Comparison of ENCODE assay signal across 8 cellular contexts in the genomic region with DNA sequence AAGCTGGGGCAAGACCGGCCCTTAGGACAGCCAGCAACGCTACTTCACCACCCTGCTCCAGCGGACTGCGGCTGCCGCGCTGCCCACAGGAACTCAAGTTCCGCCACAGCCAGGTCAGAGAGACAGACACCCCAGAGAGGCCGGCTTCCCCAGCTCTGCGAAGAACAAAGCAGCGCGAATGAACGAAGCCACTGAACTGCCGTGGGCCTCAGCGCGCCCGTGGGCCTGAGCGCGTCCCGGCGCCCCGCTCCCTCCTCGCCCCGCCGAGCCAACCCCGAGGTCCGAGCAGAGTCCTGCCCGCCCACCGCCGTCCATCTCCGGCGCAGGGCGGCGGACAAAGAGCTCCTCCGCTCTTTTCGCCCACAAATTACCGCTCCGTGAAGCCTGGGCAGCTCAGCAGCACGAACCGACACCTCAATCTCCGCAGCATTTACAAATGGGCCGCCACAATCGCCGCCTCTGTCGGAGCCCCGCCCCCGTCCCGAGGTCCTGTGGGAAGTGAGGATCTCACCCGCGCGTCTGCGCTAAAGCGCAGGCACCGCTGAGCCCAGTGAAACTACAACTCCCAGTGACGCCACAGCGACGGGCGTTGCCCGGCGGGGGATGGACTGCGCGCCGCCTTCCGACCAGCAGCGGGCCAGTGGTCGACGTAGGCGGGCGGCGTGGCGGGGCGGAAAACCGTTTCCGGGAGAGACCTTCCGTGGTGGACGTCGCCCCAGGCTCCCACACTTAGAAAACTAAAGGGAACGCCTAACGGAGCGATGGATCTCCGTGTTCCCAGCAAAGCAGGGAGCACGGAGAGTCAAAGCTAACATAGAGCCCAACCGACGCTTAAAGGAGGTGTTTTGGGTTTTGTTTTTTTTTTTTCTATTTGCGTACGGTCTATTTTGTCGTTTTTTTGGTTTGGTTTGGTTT.
DNase-seq lines count a peak whose midpoint lies in the region; ATAC-seq and TF ChIP-seq lines count a peak whose summit lies in the region.

No MANE protein-coding gene starts in this region.

- TF ChIP-seq CTCF in GM23338 (conservative IDR thresholded peaks at IDR 0.05; ENCODE audit: low read depth in 2 of 2) (no peak; a peak in 1 of 4 replicates), fibroblast of mammary gland (conservative IDR thresholded peaks at IDR 0.05; ENCODE audit: control insufficient read depth, insufficient read depth, low read depth, low read length) (no peak)

- DNase-seq in EH (ENCODE audit: low read depth) (peak; percentile 98), GM23338 (ENCODE audit: low spot score) (peak; percentile 98), Kasumi-1 (lab: John Stamatoyannopoulos, UW) (peak; percentile 66 to 84), RPMI8226 (peak; percentile 95), fibroblast of mammary gland (ENCODE audit: low read depth) (peak; percentile 96)
- DNase-seq in activated T-helper 2 cell treated with anti-CD3 and anti-CD28 coated beads, Interferon-gamma antibody, Interleukin-2, Interleukin-4, amounts not matched to agents 10 μg/mL and 5 μg/mL and 100 μg/mL, durations not matched to agents 14 hours and 24 hours and 36 hours (ENCODE audit: low spot score): peak; percentile 94
- peak; percentile 81 to 95 (median 87) for DNase-seq in naive thymus-derived CD8-positive, alpha-beta T cell
- peak; percentile 97 for DNase-seq in stimulated activated naive B cell treated with anti-CD40 and anti-IgM and Interleukin-4, amounts not matched to agents 10 μg/mL and 1 μg/mL and 100 μg/mL, for 72 hours

- peak; percentile 96 for ATAC-seq in GM23338
- ATAC-seq in naive thymus-derived CD8-positive, alpha-beta T cell: peak; percentile 98
- ATAC-seq in stimulated activated naive B cell treated with anti-CD40 and anti-IgM and Interleukin-4, amounts not matched to agents 10 μg/mL and 1 μg/mL and 100 μg/mL, for 72 hours (replicated peaks): peak; percentile 97 to 98

- H3K4me2 ChIP-seq in GM23338: peak overlapping the region; percentile 95

- H3K9me3 Mint-ChIP-seq in GM23338: no peaks in the 10 kb centered on the region; the same call in 2 of the 3 replicates
- no peaks in the 10 kb centered on the region for H3K9me3 Mint-ChIP-seq in activated T-helper 2 cell treated with anti-CD3 and anti-CD28 coated beads, Interferon-gamma antibody, Interleukin-2, Interleukin-4, amounts not matched to agents 10 μg/mL and 5 μg/mL and 100 μg/mL, durations not matched to agents 14 hours and 24 hours and 36 hours
- H3K9me3 Mint-ChIP-seq in naive thymus-derived CD8-positive, alpha-beta T cell: peaks cover 0 to 5% (median 0%) of the 10 kb centered on the region in 9 donors
- no peaks in the 10 kb centered on the region for H3K9me3 Mint-ChIP-seq in stimulated activated naive B cell treated with anti-CD40 and anti-IgM and Interleukin-4, amounts not matched to agents 10 μg/mL and 1 μg/mL and 100 μg/mL, for 72 hours

- no peaks in the 10 kb centered on the region for H3F3A ChIP-seq in GM23338 (replicated peaks; ENCODE audit: low read depth)

- peaks cover 17% of the 10 kb centered on the region for H3K4me1 Mint-ChIP-seq in GM23338
- peaks cover 23% of the 10 kb centered on the region for H3K4me1 Mint-ChIP-seq in activated T-helper 2 cell treated with anti-CD3 and anti-CD28 coated beads, Interferon-gamma antibody, Interleukin-2, Interleukin-4, amounts not matched to agents 10 μg/mL and 5 μg/mL and 100 μg/mL, durations not matched to agents 14 hours and 24 hours and 36 hours (ENCODE audit: low read depth)
- H3K4me1 Mint-ChIP-seq in naive thymus-derived CD8-positive, alpha-beta T cell: peaks cover 5 to 18% (median 14%) of the 10 kb centered on the region in 4 donors
- peaks cover 2 to 12% of the 10 kb centered on the region in 2 donors for H3K4me1 Mint-ChIP-seq in stimulated activated naive B cell treated with anti-CD40 and anti-IgM and Interleukin-4, amounts not matched to agents 10 μg/mL and 1 μg/mL and 100 μg/mL, for 72 hours

- peak overlapping the region; percentile 98 for H3K27ac Mint-ChIP-seq in GM23338
- H3K27ac Mint-ChIP-seq in activated T-helper 2 cell treated with anti-CD3 and anti-CD28 coated beads, Interferon-gamma antibody, Interleukin-2, Interleukin-4, amounts not matched to agents 10 μg/mL and 5 μg/mL and 100 μg/mL, durations not matched to agents 14 hours and 24 hours and 36 hours: peak overlapping the region; percentile 93
- peak overlapping the region; percentile 87 to 96 (median 93) for H3K27ac Mint-ChIP-seq in naive thymus-derived CD8-positive, alpha-beta T cell
- peak overlapping the region; percentile 98 for H3K27ac Mint-ChIP-seq in stimulated activated naive B cell treated with anti-CD40 and anti-IgM and Interleukin-4, amounts not matched to agents 10 μg/mL and 1 μg/mL and 100 μg/mL, for 72 hours

- peaks cover 49% of the 10 kb centered on the region for H3K79me2 ChIP-seq in GM23338 (replicated peaks; ENCODE audit: insufficient read depth)

- H3K36me3 ChIP-seq in GM23338 (ENCODE audit: insufficient read depth): no peaks in the 10 kb centered on the region

- peak overlapping the region; percentile 90 for H3K27ac ChIP-seq in GM23338 (ENCODE audit: low read depth)

- no peaks in the 10 kb centered on the region for H3K27me3 ChIP-seq in GM23338 (ENCODE audit: insufficient read depth)

- POLR2A ChIA-PET in naive thymus-derived CD8-positive, alpha-beta T cell (lab: Charles Lee): no interaction called here

- intact Hi-C loops in activated T-helper 2 cell treated with anti-CD3 and anti-CD28 coated beads, Interferon-gamma antibody, Interleukin-2, Interleukin-4, amounts not matched to agents 10 μg/mL and 5 μg/mL and 100 μg/mL, durations not matched to agents 14 hours and 24 hours and 36 hours (cut with micrococcal nuclease): loop anchor here (5.0 kb wide), 1 partner anchor 410 kb away; the partner anchor contains the start of gene PARP4

- no peaks in the 10 kb centered on the region for H4K20me1 ChIP-seq in GM23338 (replicated peaks; ENCODE audit: insufficient read depth)

- H3K4me1 ChIP-seq in GM23338 (ENCODE audit: insufficient read depth): peaks cover 10% of the 10 kb centered on the region

- H3K27me3 Mint-ChIP-seq in GM23338 (ENCODE audit: insufficient read depth, low read depth, poor library complexity): peaks cover 13% of the 10 kb centered on the region
- H3K27me3 Mint-ChIP-seq in activated T-helper 2 cell treated with anti-CD3 and anti-CD28 coated beads, Interferon-gamma antibody, Interleukin-2, Interleukin-4, amounts not matched to agents 10 μg/mL and 5 μg/mL and 100 μg/mL, durations not matched to agents 14 hours and 24 hours and 36 hours (ENCODE audit: low read depth): peaks cover 7% of the 10 kb centered on the region
- peaks cover 0 to 2% (median 0%) of the 10 kb centered on the region in 5 donors for H3K27me3 Mint-ChIP-seq in naive thymus-derived CD8-positive, alpha-beta T cell
- no peaks in the 10 kb centered on the region for H3K27me3 Mint-ChIP-seq in stimulated activated naive B cell treated with anti-CD40 and anti-IgM and Interleukin-4, amounts not matched to agents 10 μg/mL and 1 μg/mL and 100 μg/mL, for 72 hours

- peak overlapping the region; percentile 79 for H2AFZ ChIP-seq in GM23338

- no peaks in the 10 kb centered on the region for H3K9me2 ChIP-seq in GM23338 (ENCODE audit: insufficient read depth)

- H3K4me3 Mint-ChIP-seq in GM23338: peak overlapping the region; percentile 98
- H3K4me3 Mint-ChIP-seq in activated T-helper 2 cell treated with anti-CD3 and anti-CD28 coated beads, Interferon-gamma antibody, Interleukin-2, Interleukin-4, amounts not matched to agents 10 μg/mL and 5 μg/mL and 100 μg/mL, durations not matched to agents 14 hours and 24 hours and 36 hours (ENCODE audit: low read depth): peak overlapping the region; percentile 92
- peak overlapping the region; percentile 92 to 99 (median 98) for H3K4me3 Mint-ChIP-seq in naive thymus-derived CD8-positive, alpha-beta T cell
- peak overlapping the region; percentile 94 to 99 for H3K4me3 Mint-ChIP-seq in stimulated activated naive B cell treated with anti-CD40 and anti-IgM and Interleukin-4, amounts not matched to agents 10 μg/mL and 1 μg/mL and 100 μg/mL, for 72 hours

- H3K4me3 ChIP-seq in GM23338: peak overlapping the region; percentile 90
- peak overlapping the region; percentile 68 for H3K4me3 ChIP-seq in fibroblast of mammary gland (ENCODE audit: control insufficient read depth, low read depth, low read length)

- no peaks in the 10 kb centered on the region for H3K36me3 Mint-ChIP-seq in GM23338 (ENCODE audit: low read depth)
- peaks cover 3% of the 10 kb centered on the region for H3K36me3 Mint-ChIP-seq in activated T-helper 2 cell treated with anti-CD3 and anti-CD28 coated beads, Interferon-gamma antibody, Interleukin-2, Interleukin-4, amounts not matched to agents 10 μg/mL and 5 μg/mL and 100 μg/mL, durations not matched to agents 14 hours and 24 hours and 36 hours (ENCODE audit: low read depth)
- H3K36me3 Mint-ChIP-seq in naive thymus-derived CD8-positive, alpha-beta T cell: peaks cover 0 to 2% (median 0%) of the 10 kb centered on the region in 3 donors
- no peaks in the 10 kb centered on the region for H3K36me3 Mint-ChIP-seq in stimulated activated naive B cell treated with anti-CD40 and anti-IgM and Interleukin-4, amounts not matched to agents 10 μg/mL and 1 μg/mL and 100 μg/mL, for 72 hours

TF ChIP-seq in GM23338, 12 proteins besides CTCF, POLR2A, EP300 and RAD21 (continues in another document):
- no peak for TF ChIP-seq NANOG (IDR thresholded peaks at IDR 0.05; ENCODE audit: borderline replicate concordance)
- TF ChIP-seq, protein P1, sequence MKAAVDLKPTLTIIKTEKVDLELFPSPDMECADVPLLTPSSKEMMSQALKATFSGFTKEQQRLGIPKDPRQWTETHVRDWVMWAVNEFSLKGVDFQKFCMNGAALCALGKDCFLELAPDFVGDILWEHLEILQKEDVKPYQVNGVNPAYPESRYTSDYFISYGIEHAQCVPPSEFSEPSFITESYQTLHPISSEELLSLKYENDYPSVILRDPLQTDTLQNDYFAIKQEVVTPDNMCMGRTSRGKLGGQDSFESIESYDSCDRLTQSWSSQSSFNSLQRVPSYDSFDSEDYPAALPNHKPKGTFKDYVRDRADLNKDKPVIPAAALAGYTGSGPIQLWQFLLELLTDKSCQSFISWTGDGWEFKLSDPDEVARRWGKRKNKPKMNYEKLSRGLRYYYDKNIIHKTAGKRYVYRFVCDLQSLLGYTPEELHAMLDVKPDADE (IDR thresholded peaks at IDR 0.05): peak; percentile 88

Comparison
In these comparisons a context has a peak if more than half of its experiments do, and no peak if none do; other contexts are left out.
1. Peak in every context shown above with its lines: DNase-seq, ATAC-seq, H3K4me3 ChIP-seq and H3K27ac ChIP-seq.